In genomic region chr11:72621008-72621610, GRCh38 we compare ENCODE assay signal across 18 cellular contexts. TPM values are rescaled to one million over a fixed set of nuclear protein-coding genes. Genes with fewer than 3 reads are reported as not detected.
DNase-seq lines count a peak whose midpoint lies in the region; ATAC-seq and TF ChIP-seq lines count a peak whose summit lies in the region.
"Had no signal": no experiment of that assay in that cellular context is flagged by ENCODE, and none has a peak within 500 bp of the region (broad histone marks: within the 10 kb centered on the region; RNA-seq: fewer than 3 reads in every experiment).

No MANE protein-coding gene starts in this region.

- TF ChIP-seq CTCF in uterus (IDR thresholded peaks at IDR 0.05): no peak

- peak; percentile 68 for ATAC-seq in stimulated activated naive CD8-positive, alpha-beta T cell treated with anti-CD3 and anti-CD28 coated beads, Interleukin-15, amount 100 ng/mL, for 72 hours
- ATAC-seq in stimulated activated naive CD8-positive, alpha-beta T cell treated with anti-CD3 and anti-CD28 coated beads, Interleukin-15, Interleukin-2, amounts not matched to agents 100 U/mL and 50 U/mL, for 24 hours: no peak
- ATAC-seq in T-cell (replicated peaks in 1 of 4): peak; percentile 46 to 74 (median 56)
- ATAC-seq in activated T-helper 17 cell treated with anti-CD3 and anti-CD28 coated beads, Interleukin-2, amount 50 U/mL, for 72 hours (replicated peaks): peak; percentile 71
- ATAC-seq: HCT116, lower lobe of right lung, Right ventricle myocardium inferior had no signal

- intact Hi-C loops in uterus (cut with DNase I; ENCODE audit: low total_unique reads): no loop called here

- TF ChIP-seq POLR2A in uterus (IDR thresholded peaks at IDR 0.05): no peak

- no peaks in the 10 kb centered on the region for H3K9me3 Mint-ChIP-seq in stimulated activated naive CD8-positive, alpha-beta T cell treated with anti-CD3 and anti-CD28 coated beads, Interleukin-15, amount 100 ng/mL, for 72 hours
- no peaks in the 10 kb centered on the region for H3K9me3 Mint-ChIP-seq in T-cell
- no peaks in the 10 kb centered on the region for H3K9me3 Mint-ChIP-seq in activated T-helper 17 cell treated with anti-CD3 and anti-CD28 coated beads, Interleukin-2, amount 50 U/mL, for 72 hours
- H3K9me3 Mint-ChIP-seq: dendritic cell treated with granulocyte-macrophage colony-stimulating factor and Interleukin-4, amounts not matched to agents 40 ng/mL and 50 ng/mL, for 4 days had no signal

- peaks cover 21% of the 10 kb centered on the region for H3K4me1 Mint-ChIP-seq in stimulated activated naive CD8-positive, alpha-beta T cell treated with anti-CD3 and anti-CD28 coated beads, Interleukin-15, amount 100 ng/mL, for 72 hours
- peaks cover 16 to 29% (median 19%) of the 10 kb centered on the region in 3 donors for H3K4me1 Mint-ChIP-seq in T-cell
- H3K4me1 Mint-ChIP-seq in activated T-helper 17 cell treated with anti-CD3 and anti-CD28 coated beads, Interleukin-2, amount 50 U/mL, for 72 hours: peaks cover 5% of the 10 kb centered on the region

- H3K4me3 ChIP-seq in uterus: no peak overlapping the region
- H3K4me3 ChIP-seq: cardiac muscle cell, lower lobe of right lung, prostate gland, testis, vagina had no signal

- no peak for DNase-seq in stimulated activated naive CD8-positive, alpha-beta T cell treated with anti-CD3 and anti-CD28 coated beads, Interleukin-15, amount 100 ng/mL, for 72 hours
- no peak for DNase-seq in stimulated activated naive CD8-positive, alpha-beta T cell treated with anti-CD3 and anti-CD28 coated beads, Interleukin-15, Interleukin-2, amounts not matched to agents 100 U/mL and 50 U/mL, for 24 hours
- DNase-seq in T-cell (peak in 1 of 34 experiments; percentile 11), NCI-H2029 treated with DMSO at 0.1 percent for 48 hours (lab: John Stamatoyannopoulos, UW) (no peak), SIG-M5 treated with dmso at 0.1 percent for 504 hours (lab: John Stamatoyannopoulos, UW; ENCODE audit: unreplicated experiment) (no peak), uterus (no peak)
- DNase-seq: kidney, lower lobe of right lung, NCI-H187 treated with DMSO at 0.1 percent for 48 hours, NCI-H345, testis had no signal

- no peaks in the 10 kb centered on the region for H3K27me3 ChIP-seq in uterus
- H3K27me3 ChIP-seq: testis, vagina had no signal

- POLR2A ChIA-PET in T-cell (lab: Charles Lee): no interaction called here

- no peak overlapping the region for H3K27ac ChIP-seq in uterus
- H3K27ac ChIP-seq: cardiac muscle cell, lower lobe of right lung, prostate gland, testis, vagina had no signal

- no peak overlapping the region for H3K4me3 Mint-ChIP-seq in stimulated activated naive CD8-positive, alpha-beta T cell treated with anti-CD3 and anti-CD28 coated beads, Interleukin-15, amount 100 ng/mL, for 72 hours
- H3K4me3 Mint-ChIP-seq in T-cell: peak overlapping the region in 1 of 3 donors; percentile 5
- no peak overlapping the region for H3K4me3 Mint-ChIP-seq in activated T-helper 17 cell treated with anti-CD3 and anti-CD28 coated beads, Interleukin-2, amount 50 U/mL, for 72 hours
- H3K4me3 Mint-ChIP-seq: dendritic cell treated with granulocyte-macrophage colony-stimulating factor and Interleukin-4, amounts not matched to agents 40 ng/mL and 50 ng/mL, for 4 days had no signal

- H3K36me3 Mint-ChIP-seq in T-cell: no peaks in the 10 kb centered on the region
- H3K36me3 Mint-ChIP-seq in activated T-helper 17 cell treated with anti-CD3 and anti-CD28 coated beads, Interleukin-2, amount 50 U/mL, for 72 hours (ENCODE audit: low read depth): no peaks in the 10 kb centered on the region

- peak overlapping the region in 1 of 2 donors; percentile 12 for H3K27ac Mint-ChIP-seq in stimulated activated naive CD8-positive, alpha-beta T cell treated with anti-CD3 and anti-CD28 coated beads, Interleukin-15, amount 100 ng/mL, for 72 hours
- peak overlapping the region; percentile 18 to 53 for H3K27ac Mint-ChIP-seq in T-cell
- H3K27ac Mint-ChIP-seq in activated T-helper 17 cell treated with anti-CD3 and anti-CD28 coated beads, Interleukin-2, amount 50 U/mL, for 72 hours: peak overlapping the region; percentile 37
- H3K27ac Mint-ChIP-seq: dendritic cell treated with granulocyte-macrophage colony-stimulating factor and Interleukin-4, amounts not matched to agents 40 ng/mL and 50 ng/mL, for 4 days had no signal

- H3K9me3 ChIP-seq in uterus: no peaks in the 10 kb centered on the region
- H3K9me3 ChIP-seq: lower lobe of right lung, prostate gland, testis, vagina had no signal

- CTCF ChIA-PET in T-cell (lab: Charles Lee): interaction anchor here in 1 of 2 donors (0.5 kb wide), 1 partner anchor 471 kb away, joined by 12 read pairs; no protein-coding TSS in a partner anchor

- H3K27me3 Mint-ChIP-seq in stimulated activated naive CD8-positive, alpha-beta T cell treated with anti-CD3 and anti-CD28 coated beads, Interleukin-15, amount 100 ng/mL, for 72 hours: peaks cover 17% of the 10 kb centered on the region
- peaks cover 2 to 5% of the 10 kb centered on the region in 2 donors for H3K27me3 Mint-ChIP-seq in T-cell
- H3K27me3 Mint-ChIP-seq in activated T-helper 17 cell treated with anti-CD3 and anti-CD28 coated beads, Interleukin-2, amount 50 U/mL, for 72 hours: peaks cover 2% of the 10 kb centered on the region

- no peaks in the 10 kb centered on the region for H3K36me3 ChIP-seq in uterus
- H3K36me3 ChIP-seq: cardiac muscle cell, lower lobe of right lung, prostate gland, vagina had no signal

- H3K4me1 ChIP-seq in uterus: peaks cover 0 to 6% of the 10 kb centered on the region in 2 donors

RNA-seq across cellular contexts. Expression of gene PDE2A, which starts 53.1 kb away (rescaled TPM):
- 1 to 10 TPM; 1.1 to 6.1 (median 1.7) TPM for total RNA-seq in T-cell
- total RNA-seq in activated T-helper 17 cell treated with anti-CD3 and anti-CD28 coated beads, Interleukin-2, amount 50 U/mL, for 72 hours: 1 to 10 TPM; 1.7 to 3.6 TPM
- 100 to 1,000 TPM in 2 of 4 donors, 10 to 100 TPM in 2; 13.8 to 185 (median 94.2) TPM for total RNA-seq in uterus
